25 cellular contexts compared by ENCODE assay signal in genomic region chr15:86403914-86404583, GRCh38.
"Had no signal": no experiment of that assay in that cellular context is flagged by ENCODE, and none has a peak within 500 bp of the region (broad histone marks: within the 10 kb centered on the region; RNA-seq: fewer than 3 reads in every experiment).

No MANE protein-coding gene starts in this region.

- H3K27me3 ChIP-seq: left lung, pancreas, right atrium auricular region, right lobe of liver, spleen, tibial nerve, upper lobe of left lung, vagina had no signal

- H3K36me3 ChIP-seq: heart left ventricle, left lung, lower lobe of right lung, pancreas, prostate gland, right atrium auricular region, right lobe of liver, spleen, tibial nerve, upper lobe of left lung, vagina had no signal

- H3K4me1 Mint-ChIP-seq: immature natural killer cell; naive thymus-derived CD4-positive, alpha-beta T cell; stimulated activated effector memory CD8-positive, alpha-beta T cell treated with anti-CD3 and anti-CD28 coated beads, Interleukin-12 subunit alpha, Interleukin-12 subunit beta, amount 100 ng/mL, for 72 hours had no signal

- H3K4me3 ChIP-seq: heart left ventricle, left lung, lower lobe of right lung, pancreas, prostate gland, right atrium auricular region, right lobe of liver, spleen, tibial nerve, upper lobe of left lung, vagina had no signal

- H3K4me1 ChIP-seq: heart left ventricle, left lung, lower lobe of right lung, pancreas, right atrium auricular region, right lobe of liver, spleen, tibial nerve, upper lobe of left lung, vagina had no signal

- H3K36me3 Mint-ChIP-seq: immature natural killer cell; naive thymus-derived CD4-positive, alpha-beta T cell; natural killer cell treated with Interleukin-12 subunit alpha and Interleukin-12 subunit beta and Interleukin-15 and Interleukin-18, amount 100 ng/mL, for 72 hours; stimulated activated effector memory CD8-positive, alpha-beta T cell treated with anti-CD3 and anti-CD28 coated beads, Interleukin-12 subunit alpha, Interleukin-12 subunit beta, amount 100 ng/mL, for 72 hours had no signal

- H3K9me3 ChIP-seq: heart left ventricle, lower lobe of right lung, pancreas, prostate gland, right atrium auricular region, right lobe of liver, spleen, tibial nerve, upper lobe of left lung, vagina had no signal

- H3K27ac Mint-ChIP-seq: immature natural killer cell; naive thymus-derived CD4-positive, alpha-beta T cell; natural killer cell treated with Interleukin-12 subunit alpha and Interleukin-12 subunit beta and Interleukin-15 and Interleukin-18, amount 100 ng/mL, for 72 hours; stimulated activated effector memory CD8-positive, alpha-beta T cell treated with anti-CD3 and anti-CD28 coated beads, Interleukin-12 subunit alpha, Interleukin-12 subunit beta, amount 100 ng/mL, for 72 hours; stimulated activated naive CD8-positive, alpha-beta T cell treated with anti-CD3 and anti-CD28 coated beads, Interleukin-15, Interleukin-2, amounts not matched to agents 100 ng/mL and 50 ng/mL, for 24 hours had no signal

- H3K4me3 Mint-ChIP-seq: immature natural killer cell; naive thymus-derived CD4-positive, alpha-beta T cell; natural killer cell treated with Interleukin-12 subunit alpha and Interleukin-12 subunit beta and Interleukin-15 and Interleukin-18, amount 100 ng/mL, for 72 hours; stimulated activated effector memory CD8-positive, alpha-beta T cell treated with anti-CD3 and anti-CD28 coated beads, Interleukin-12 subunit alpha, Interleukin-12 subunit beta, amount 100 ng/mL, for 72 hours; stimulated activated naive CD8-positive, alpha-beta T cell treated with anti-CD3 and anti-CD28 coated beads, Interleukin-15, Interleukin-2, amounts not matched to agents 100 ng/mL and 50 ng/mL, for 24 hours had no signal

- H3K9me3 Mint-ChIP-seq: natural killer cell treated with Interleukin-12 subunit alpha and Interleukin-12 subunit beta and Interleukin-15 and Interleukin-18, amount 100 ng/mL, for 72 hours; stimulated activated effector memory CD8-positive, alpha-beta T cell treated with anti-CD3 and anti-CD28 coated beads, Interleukin-12 subunit alpha, Interleukin-12 subunit beta, amount 100 ng/mL, for 72 hours; stimulated activated naive CD8-positive, alpha-beta T cell treated with anti-CD3 and anti-CD28 coated beads, Interleukin-15, Interleukin-2, amounts not matched to agents 100 ng/mL and 50 ng/mL, for 24 hours had no signal

- DNase-seq: heart left ventricle; hypothalamus; immature natural killer cell; kidney; left colon; left lung; lower lobe of right lung; mammary epithelial cell; mesenchymal stem cell; naive thymus-derived CD4-positive, alpha-beta T cell; pancreas; right lobe of liver; small intestine; spleen; stimulated activated CD4-positive, alpha-beta T cell treated with anti-CD3 and anti-CD28 coated beads, Interleukin-4, amount 100 ng/mL, for 24 hours; stimulated activated naive CD4-positive, alpha-beta T cell; upper lobe of left lung had no signal

- H3K27me3 Mint-ChIP-seq: stimulated activated naive CD8-positive, alpha-beta T cell treated with anti-CD3 and anti-CD28 coated beads, Interleukin-15, Interleukin-2, amounts not matched to agents 100 ng/mL and 50 ng/mL, for 24 hours had no signal

- H3K27ac ChIP-seq: heart left ventricle, left lung, lower lobe of right lung, pancreas, prostate gland, right atrium auricular region, right lobe of liver, spleen, tibial nerve, upper lobe of left lung, vagina had no signal

- FAIRE-seq: islet of Langerhans, kidney, pancreas, small intestine had no signal
